Comparison of ENCODE assay signal across 9 cellular contexts in the genomic region with DNA sequence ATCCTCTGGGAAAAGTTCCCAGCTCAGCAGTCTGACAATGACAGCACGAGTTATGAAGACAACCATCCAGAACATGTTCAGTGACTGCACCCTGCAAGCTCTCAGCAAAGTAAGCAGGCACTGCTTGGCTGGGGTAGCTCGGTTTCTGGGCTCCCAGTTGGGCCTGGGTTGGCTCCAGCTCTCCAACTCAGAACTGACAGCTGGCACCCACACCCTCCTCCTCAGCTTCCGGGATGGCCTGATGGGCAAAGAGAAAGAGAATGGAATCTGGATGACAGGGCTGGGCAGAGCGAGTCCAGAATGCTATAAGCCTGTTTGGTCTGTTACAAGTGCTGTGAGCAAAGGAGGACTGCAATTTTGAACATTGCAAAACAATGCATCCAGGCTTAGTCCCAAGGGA.
DNase-seq lines count a peak whose midpoint lies in the region; ATAC-seq and TF ChIP-seq lines count a peak whose summit lies in the region.
"Had no signal": no experiment of that assay in that cellular context is flagged by ENCODE, and none has a peak within 500 bp of the region (broad histone marks: within the 10 kb centered on the region; RNA-seq: fewer than 3 reads in every experiment).

No MANE protein-coding gene starts in this region.

- no peaks in the 10 kb centered on the region for H3K27me3 Mint-ChIP-seq in GM23338 (ENCODE audit: insufficient read depth, low read depth, poor library complexity)
- no peaks in the 10 kb centered on the region for H3K27me3 Mint-ChIP-seq in activated naive CD4-positive, alpha-beta T cell treated with anti-CD3 and anti-CD28 coated beads, Interleukin-2, amount 10 ng/mL, durations not matched to agents 7 days and 5 days

- H3K27ac ChIP-seq in GM23338 (ENCODE audit: low read depth) (no peak overlapping the region), sigmoid colon (peak overlapping the region; percentile 32 to 78 (median 70))

- no peaks in the 10 kb centered on the region for H3K9me2 ChIP-seq in GM23338 (ENCODE audit: insufficient read depth)

- TF ChIP-seq POLR2A in sigmoid colon (IDR thresholded peaks at IDR 0.05): no peak

- H3K9me3 ChIP-seq in sigmoid colon (no peaks in the 10 kb centered on the region), HAP-1 (no peaks in the 10 kb centered on the region)

- peak overlapping the region; percentile 17; the same call in 1 of the 2 replicates for H2AFZ ChIP-seq in GM23338

- ATAC-seq in GM23338 (no peak), GM21786 (IDR thresholded peaks at IDR 0.05; ENCODE audit: unreplicated experiment) (no peak)
- ATAC-seq: activated naive CD4-positive, alpha-beta T cell treated with anti-CD3 and anti-CD28 coated beads, Interleukin-2, amount 50 U/mL, for 72 hours had no signal

- H4K20me1 ChIP-seq in GM23338 (replicated peaks; ENCODE audit: insufficient read depth): no peaks in the 10 kb centered on the region

- in situ Hi-C loops in HAP-1 (cut with MboI; ENCODE audit: low sequenced_read_pairs): no loop called here

- 0 out of 3 replicates have a peak, but pooled peaks cover 3% of the 10 kb centered on the region for H3K36me3 Mint-ChIP-seq in GM23338 (ENCODE audit: low read depth)
- H3K36me3 Mint-ChIP-seq in activated naive CD4-positive, alpha-beta T cell treated with anti-CD3 and anti-CD28 coated beads, Interleukin-2, amount 10 ng/mL, durations not matched to agents 7 days and 5 days: no peaks in the 10 kb centered on the region
- H3K36me3 Mint-ChIP-seq: activated naive CD4-positive, alpha-beta T cell treated with anti-CD3 and anti-CD28 coated beads, Interleukin-2, amount 50 U/mL, for 72 hours had no signal

- intact Hi-C loops in sigmoid colon (cut with DNase I): loop anchor here (10.0 kb wide), 1 partner anchor 1048 kb away; a partner anchor contains a TSS

- H3K27me3 ChIP-seq in GM23338 (ENCODE audit: insufficient read depth) (no peaks in the 10 kb centered on the region), sigmoid colon (no peaks in the 10 kb centered on the region), HAP-1 (ENCODE audit: low read depth) (no peaks in the 10 kb centered on the region)

- CTCF ChIA-PET in activated naive CD4-positive, alpha-beta T cell treated with anti-CD3 and anti-CD28 coated beads, Interleukin-2, amount 10 ng/mL, durations not matched to agents 7 days and 5 days (lab: Charles Lee): no interaction called here

- no peak for DNase-seq in GM23338 (ENCODE audit: low spot score)
- peak; percentile 87 for DNase-seq in cerebellum (ENCODE audit: low spot score)
- peak in 50 of 51 donors; percentile 2 to 87 (median 68) for DNase-seq in hypothalamus (lab: John Stamatoyannopoulos, UW)
- DNase-seq in sigmoid colon: peak; percentile 85
- no peak for DNase-seq in stimulated activated CD8-positive, alpha-beta memory T cell treated with anti-CD3 and anti-CD28 coated beads, Interleukin-4, amount 100 ng/mL, for 48 hours
- DNase-seq in HAP-1 (ENCODE audit: low spot score in 2 of 2): no peak
- DNase-seq in activated naive CD4-positive, alpha-beta T cell treated with anti-CD3 and anti-CD28 coated beads, Interleukin-2, amount 10 ng/mL, durations not matched to agents 7 days and 5 days: no peak

- TF ChIP-seq EP300 in sigmoid colon (IDR thresholded peaks at IDR 0.05): no peak

- H3K4me3 ChIP-seq in GM23338 (no peak overlapping the region), sigmoid colon (no peak overlapping the region), HAP-1 (no peak overlapping the region)

- H3K9me3 Mint-ChIP-seq in GM23338: peaks cover 12% of the 10 kb centered on the region; the same call in 2 of the 3 replicates
- peaks cover 4% of the 10 kb centered on the region for H3K9me3 Mint-ChIP-seq in activated naive CD4-positive, alpha-beta T cell treated with anti-CD3 and anti-CD28 coated beads, Interleukin-2, amount 10 ng/mL, durations not matched to agents 7 days and 5 days

- H3K79me2 ChIP-seq in GM23338 (replicated peaks; ENCODE audit: insufficient read depth): no peaks in the 10 kb centered on the region

- H3K36me3 ChIP-seq in GM23338 (ENCODE audit: insufficient read depth) (no peaks in the 10 kb centered on the region), sigmoid colon (no peaks in the 10 kb centered on the region), HAP-1 (replicated peaks) (no peaks in the 10 kb centered on the region)

- H3K27ac Mint-ChIP-seq in GM23338: no peak overlapping the region
- no peak overlapping the region for H3K27ac Mint-ChIP-seq in activated naive CD4-positive, alpha-beta T cell treated with anti-CD3 and anti-CD28 coated beads, Interleukin-2, amount 10 ng/mL, durations not matched to agents 7 days and 5 days
- H3K27ac Mint-ChIP-seq: activated naive CD4-positive, alpha-beta T cell treated with anti-CD3 and anti-CD28 coated beads, Interleukin-2, amount 50 U/mL, for 72 hours had no signal

- H3K4me3 Mint-ChIP-seq in GM23338: no peak overlapping the region
- no peak overlapping the region for H3K4me3 Mint-ChIP-seq in activated naive CD4-positive, alpha-beta T cell treated with anti-CD3 and anti-CD28 coated beads, Interleukin-2, amount 10 ng/mL, durations not matched to agents 7 days and 5 days

- H3K4me2 ChIP-seq in GM23338: no peak overlapping the region

- no peaks in the 10 kb centered on the region for H3K4me1 Mint-ChIP-seq in GM23338
- no peaks in the 10 kb centered on the region for H3K4me1 Mint-ChIP-seq in activated naive CD4-positive, alpha-beta T cell treated with anti-CD3 and anti-CD28 coated beads, Interleukin-2, amount 10 ng/mL, durations not matched to agents 7 days and 5 days

- H3K4me1 ChIP-seq in GM23338 (ENCODE audit: insufficient read depth): no peaks in the 10 kb centered on the region
- peaks cover 0 to 38% (median 25%) of the 10 kb centered on the region in 4 donors for H3K4me1 ChIP-seq in sigmoid colon
- H3K4me1 ChIP-seq in HAP-1: no peaks in the 10 kb centered on the region

- no peak for TF ChIP-seq CTCF in GM23338 (conservative IDR thresholded peaks at IDR 0.05; ENCODE audit: low read depth in 2 of 2)
- TF ChIP-seq CTCF in sigmoid colon (IDR thresholded peaks at IDR 0.05): no peak

- WGBS in sigmoid colon, 2 donors: 53 to 61% methylated on average over 4 of the region's 4 CpGs

- no peaks in the 10 kb centered on the region for H3F3A ChIP-seq in GM23338 (replicated peaks; ENCODE audit: low read depth)

TF ChIP-seq in GM23338, 12 proteins besides CTCF, POLR2A, EP300 and RAD21 (continues in another document):
- TF ChIP-seq, protein P1, sequence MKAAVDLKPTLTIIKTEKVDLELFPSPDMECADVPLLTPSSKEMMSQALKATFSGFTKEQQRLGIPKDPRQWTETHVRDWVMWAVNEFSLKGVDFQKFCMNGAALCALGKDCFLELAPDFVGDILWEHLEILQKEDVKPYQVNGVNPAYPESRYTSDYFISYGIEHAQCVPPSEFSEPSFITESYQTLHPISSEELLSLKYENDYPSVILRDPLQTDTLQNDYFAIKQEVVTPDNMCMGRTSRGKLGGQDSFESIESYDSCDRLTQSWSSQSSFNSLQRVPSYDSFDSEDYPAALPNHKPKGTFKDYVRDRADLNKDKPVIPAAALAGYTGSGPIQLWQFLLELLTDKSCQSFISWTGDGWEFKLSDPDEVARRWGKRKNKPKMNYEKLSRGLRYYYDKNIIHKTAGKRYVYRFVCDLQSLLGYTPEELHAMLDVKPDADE (IDR thresholded peaks at IDR 0.05): no peak
- TF ChIP-seq NANOG (IDR thresholded peaks at IDR 0.05; ENCODE audit: borderline replicate concordance) (no peak), POLR2AphosphoS5 (IDR thresholded peaks at IDR 0.05; ENCODE audit: low read depth) (no peak), ZNF114 (CRISPR knock-in tag; IDR thresholded peaks at IDR 0.05) (no peak), EZH2phosphoT487 (IDR thresholded peaks at IDR 0.05; ENCODE audit: unreplicated experiment) (no peak), STAT1 (IDR thresholded peaks at IDR 0.05; ENCODE audit: unreplicated experiment) (no peak)

Comparison
In these comparisons a context has a peak if more than half of its experiments do, and no peak if none do; other contexts are left out.
1. DNase-seq: peak in cerebellum (single experiment), hypothalamus (50 of 51) and sigmoid colon (single experiment); none in GM23338 (single experiment), stimulated activated CD8-positive, alpha-beta memory T cell treated with anti-CD3 and anti-CD28 coated beads, Interleukin-4, amount 100 ng/mL, for 48 hours (single experiment), HAP-1 (0 of 2) and activated naive CD4-positive, alpha-beta T cell treated with anti-CD3 and anti-CD28 coated beads, Interleukin-2, amount 10 ng/mL, durations not matched to agents 7 days and 5 days (single experiment).